27 cellular contexts compared by ENCODE assay signal in genomic region chrX:40374486-40374885, GRCh38.
DNase-seq lines count a peak whose midpoint lies in the region; ATAC-seq, FAIRE-seq and TF ChIP-seq lines count a peak whose summit lies in the region.
"Had no signal": no experiment of that assay in that cellular context is flagged by ENCODE, and none has a peak within 500 bp of the region (broad histone marks: within the 10 kb centered on the region; RNA-seq: fewer than 3 reads in every experiment).

No MANE protein-coding gene starts in this region.

- FAIRE-seq in GM19239 (lab: Jason Lieb, UNC): peak; percentile 14
- FAIRE-seq: A204.1, G401.6, GM12891, GM18507 had no signal

- no peaks in the 10 kb centered on the region for H3K27me3 ChIP-seq in PC-9 (ENCODE audit: insufficient read depth, low read depth)
- H3K27me3 ChIP-seq: BE2C, BLaER1 had no signal

- H3K4me3 Mint-ChIP-seq in osteocyte (ENCODE audit: unreplicated experiment): no peak overlapping the region
- H3K4me3 Mint-ChIP-seq: CD14-positive monocyte; CD4-positive, alpha-beta memory T cell; CD4-positive, CD25-positive, alpha-beta regulatory T cell; CD8-positive, alpha-beta memory T cell had no signal

- no peaks in the 10 kb centered on the region for H3F3A ChIP-seq in PC-9 (ENCODE audit: insufficient read depth, low read depth)

- POLR2A ChIA-PET in PC-9 (lab: Charles Lee; ENCODE audit: unreplicated experiment): no interaction called here

- CTCF ChIA-PET in PC-9 (lab: Charles Lee): no interaction called here

- H3K4me1 ChIP-seq in PC-9 (replicated peaks; ENCODE audit: insufficient read depth): no peaks in the 10 kb centered on the region
- H3K4me1 ChIP-seq: BE2C, BLaER1 had no signal

- intact Hi-C loops in PC-9 (cut with micrococcal nuclease; ENCODE audit: unreplicated experiment): no loop called here

- no peaks in the 10 kb centered on the region for H3K36me3 ChIP-seq in PC-9 (ENCODE audit: low read depth)
- H3K36me3 ChIP-seq: BE2C, BLaER1 had no signal

- no peaks in the 10 kb centered on the region for H3K9me2 ChIP-seq in PC-9 (ENCODE audit: insufficient read depth)

- H3K9me3 ChIP-seq in PC-9 (ENCODE audit: insufficient read depth, low read depth): no peaks in the 10 kb centered on the region
- H3K9me3 ChIP-seq: BE2C, BLaER1 had no signal

- TF ChIP-seq CTCF in osteocyte (IDR thresholded peaks at IDR 0.05): no peak
- no peak for TF ChIP-seq CTCF in PC-9 (conservative IDR thresholded peaks at IDR 0.05)

- H4K20me1 ChIP-seq in PC-9 (ENCODE audit: insufficient read depth): no peaks in the 10 kb centered on the region
- H4K20me1 ChIP-seq: BLaER1 had no signal

- peak; percentile 15 for DNase-seq in activated CD8-positive, alpha-beta memory T cell treated with anti-CD3 and anti-CD28 coated beads for 24 hours
- DNase-seq in activated CD8-positive, alpha-beta memory T cell treated with anti-CD3 and anti-CD28 coated beads, Interleukin-2, amount 50 U/mL, for 4 hours: no peak
- DNase-seq in GM19239 (ENCODE audit: insufficient read length, low spot score) (no peak), cerebellum (ENCODE audit: low spot score) (peak; percentile 50), osteocyte (ENCODE audit: extremely low spot score, unreplicated experiment) (peak; percentile 44), HUDEP-2 (lab: John Stamatoyannopoulos, UW; ENCODE audit: unreplicated experiment in 76 of 76) (no peak), PC-9 (no peak)
- DNase-seq: 8988T; ACHN; BE2C; CD4-positive, alpha-beta memory T cell; CD4-positive, CD25-positive, alpha-beta regulatory T cell; CD8-positive, alpha-beta memory T cell; COR-L47; DMS153; DMS53; DMS79; DND-41; EL; GF-D8 had no signal

- H3K27ac ChIP-seq in PC-9: no peak overlapping the region
- H3K27ac ChIP-seq: BLaER1 had no signal

- no peak overlapping the region for H3K27ac Mint-ChIP-seq in osteocyte (ENCODE audit: unreplicated experiment)
- H3K27ac Mint-ChIP-seq: CD14-positive monocyte; CD4-positive, alpha-beta memory T cell; CD4-positive, CD25-positive, alpha-beta regulatory T cell; CD8-positive, alpha-beta memory T cell had no signal

- H3K4me3 ChIP-seq in PC-9: no peak overlapping the region
- H3K4me3 ChIP-seq: BLaER1 had no signal

- H3K4me1 Mint-ChIP-seq in osteocyte (ENCODE audit: unreplicated experiment): no peaks in the 10 kb centered on the region
- H3K4me1 Mint-ChIP-seq: CD4-positive, alpha-beta memory T cell; CD4-positive, CD25-positive, alpha-beta regulatory T cell; CD8-positive, alpha-beta memory T cell had no signal

- no TSS peak for BruUV-seq in PC-9 (replicated peaks; lab: Mats Ljungman, UMichigan)

- no peaks in the 10 kb centered on the region for H3K79me2 ChIP-seq in PC-9 (ENCODE audit: low read depth)

- H2AFZ ChIP-seq in PC-9: no peak overlapping the region

- H3K36me3 Mint-ChIP-seq in osteocyte (ENCODE audit: unreplicated experiment): no peaks in the 10 kb centered on the region
- H3K36me3 Mint-ChIP-seq: CD14-positive monocyte; CD4-positive, alpha-beta memory T cell; CD4-positive, CD25-positive, alpha-beta regulatory T cell; CD8-positive, alpha-beta memory T cell had no signal

- H3K27me3 Mint-ChIP-seq in osteocyte (ENCODE audit: unreplicated experiment): no peaks in the 10 kb centered on the region
- H3K27me3 Mint-ChIP-seq: CD4-positive, alpha-beta memory T cell; CD4-positive, CD25-positive, alpha-beta regulatory T cell had no signal

- no peak overlapping the region for H3K4me2 ChIP-seq in PC-9
- H3K4me2 ChIP-seq: BLaER1 had no signal

- no peak for ATAC-seq in GM18498 (IDR thresholded peaks at IDR 0.05; ENCODE audit: unreplicated experiment)

- peaks cover 3% of the 10 kb centered on the region for H3K9me3 Mint-ChIP-seq in osteocyte (ENCODE audit: unreplicated experiment)

Comparison
In these comparisons a context has a peak if more than half of its experiments do, and no peak if none do; other contexts are left out.
1. DNase-seq: peak in activated CD8-positive, alpha-beta memory T cell treated with anti-CD3 and anti-CD28 coated beads for 24 hours (single experiment), cerebellum (single experiment) and osteocyte (single experiment); none in activated CD8-positive, alpha-beta memory T cell treated with anti-CD3 and anti-CD28 coated beads, Interleukin-2, amount 50 U/mL, for 4 hours (single experiment), GM19239 (single experiment), HUDEP-2 (0 of 76) and PC-9 (0 of 2).